In the genomic region with DNA sequence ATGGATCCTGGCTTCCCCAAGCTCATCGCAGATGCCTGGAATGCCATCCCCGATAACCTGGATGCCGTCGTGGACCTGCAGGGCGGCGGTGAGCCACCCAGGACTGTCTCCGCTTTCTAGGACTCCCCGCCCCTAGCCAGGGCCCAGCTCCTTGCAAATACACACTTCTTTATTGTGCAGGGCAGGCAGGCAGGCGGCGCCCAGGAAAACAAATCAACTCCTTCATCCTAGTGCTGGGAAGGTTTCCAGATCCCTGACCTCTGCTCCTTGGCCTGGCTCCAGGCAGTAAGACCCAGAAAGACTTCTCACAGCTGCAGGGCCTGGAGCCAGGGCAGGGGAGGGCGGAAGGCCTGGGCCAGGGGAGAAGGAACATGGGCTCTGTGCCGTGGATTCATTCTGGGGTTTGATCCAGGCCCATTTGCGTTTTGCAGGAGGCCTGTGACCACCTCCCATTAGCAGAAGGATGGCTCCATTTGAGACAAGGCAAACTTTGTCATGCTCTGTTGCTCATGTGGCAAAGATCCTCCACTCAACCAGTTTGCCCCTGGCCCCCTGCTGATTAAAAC, we compare ENCODE assay signal across 8 cellular contexts. TPM values are rescaled to one million over a fixed set of nuclear protein-coding genes. Genes with fewer than 3 reads are reported as not detected.
DNase-seq lines count a peak whose midpoint lies in the region; ATAC-seq and TF ChIP-seq lines count a peak whose summit lies in the region.

No MANE protein-coding gene starts in this region.

- H2BK120ac ChIP-seq in mesenchymal stem cell (ENCODE audit: low read depth, low read length), result peak overlapping the region; percentile 59

- no peak overlapping the region for H3K4me3 ChIP-seq in colonic mucosa
- peak overlapping the region in 1 of 2 experiments; percentile 5 for H3K4me3 ChIP-seq in mesenchymal stem cell (ENCODE audit: insufficient read depth in 1 of 2, low read depth in 1 of 2, low read length in 2 of 2)
- H3K4me3 ChIP-seq in CD4-positive, alpha-beta memory T cell (ENCODE audit: low read length in 2 of 2), result no peak overlapping the region

- H4K91ac ChIP-seq in mesenchymal stem cell (ENCODE audit: low read length), result peak overlapping the region; percentile 44

- peak overlapping the region; percentile 66 for H3K27ac ChIP-seq in colonic mucosa
- H3K27ac ChIP-seq in mesenchymal stem cell (ENCODE audit: low read length, poor library complexity, severe bottlenecking), result peak overlapping the region; percentile 84
- H3K27ac ChIP-seq in CD4-positive, alpha-beta memory T cell (ENCODE audit: low read depth, low read length), result no peak overlapping the region

- H3K23ac ChIP-seq in mesenchymal stem cell (ENCODE audit: low read length in 2 of 2), result no peak overlapping the region

- H3K4ac ChIP-seq in mesenchymal stem cell (ENCODE audit: low read depth in 1 of 2, low read length in 2 of 2), result peak overlapping the region in 1 of 2 experiments; percentile 81

- H3K27me3 Mint-ChIP-seq in CD4-positive, alpha-beta memory T cell, result peaks cover 2 to 14% of the 10 kb centered on the region in 2 donors

- H3K4me3 Mint-ChIP-seq in CD4-positive, alpha-beta memory T cell, result no peak overlapping the region

- H3K79me1 ChIP-seq in mesenchymal stem cell (replicated peaks; ENCODE audit: low read length, poor library complexity, severe bottlenecking), result no peaks in the 10 kb centered on the region

- H3K4me1 ChIP-seq in colonic mucosa (peaks cover 23% of the 10 kb centered on the region), mesenchymal stem cell (ENCODE audit: control insufficient read depth, insufficient read depth, low read depth, low read length) (peaks cover 35% of the 10 kb centered on the region)
- peaks cover 6% of the 10 kb centered on the region for H3K4me1 ChIP-seq in CD4-positive, alpha-beta memory T cell (ENCODE audit: insufficient read depth, low read length)

- H4K8ac ChIP-seq in mesenchymal stem cell (ENCODE audit: low read length), result peak overlapping the region; percentile 33

- intact Hi-C loops in colonic mucosa (cut with DNase I), result no loop called here
- intact Hi-C loops in CD4-positive, alpha-beta memory T cell (cut with micrococcal nuclease), result no loop called here

- ATAC-seq in HG02870 (IDR thresholded peaks at IDR 0.05; ENCODE audit: unreplicated experiment), result no peak

- H3K4me2 ChIP-seq in mesenchymal stem cell (ENCODE audit: low read length, poor library complexity, severe bottlenecking), result no peak overlapping the region

- H3K27ac Mint-ChIP-seq in CD4-positive, alpha-beta memory T cell, result no peak overlapping the region

- CTCF ChIA-PET in CD4-positive, alpha-beta memory T cell (lab: Charles Lee; ENCODE audit: partially characterized antibody), result interaction anchor here (0.6 kb wide), 1 partner anchor 39 kb away, joined by 3 read pairs; no protein-coding TSS in a partner anchor

- H3K18ac ChIP-seq in mesenchymal stem cell (ENCODE audit: low read depth in 1 of 2, low read length in 2 of 2), result peak overlapping the region; percentile 60 to 67

- no peaks in the 10 kb centered on the region for H3K36me3 ChIP-seq in colonic mucosa
- H3K36me3 ChIP-seq in mesenchymal stem cell (ENCODE audit: control insufficient read depth in 1 of 2, insufficient read depth in 2 of 2, low read depth in 1 of 2, low read length in 2 of 2), result peaks cover 32 to 97% of the 10 kb centered on the region in 2 experiments
- H3K36me3 ChIP-seq in CD4-positive, alpha-beta memory T cell (ENCODE audit: insufficient read depth, low read length), result no peaks in the 10 kb centered on the region

- peaks cover 0 to 2% (median 0%) of the 10 kb centered on the region in 8 donors for H3K9me3 Mint-ChIP-seq in CD4-positive, alpha-beta memory T cell

- H3K9ac ChIP-seq in colonic mucosa (ENCODE audit: low read depth in 2 of 2, low read length in 2 of 2), result peak overlapping the region; percentile 24 to 66
- H3K9ac ChIP-seq in mesenchymal stem cell (ENCODE audit: low read length), result peak overlapping the region; percentile 75

- peak overlapping the region; percentile 21 for H2BK5ac ChIP-seq in mesenchymal stem cell (ENCODE audit: low read depth, low read length, poor library complexity, severe bottlenecking)

- H3K36me3 Mint-ChIP-seq in CD4-positive, alpha-beta memory T cell, result no peaks in the 10 kb centered on the region

- POLR2A ChIA-PET in CD4-positive, alpha-beta memory T cell (lab: Charles Lee; ENCODE audit: partially characterized antibody), result no interaction called here

- H2BK12ac ChIP-seq in mesenchymal stem cell (ENCODE audit: low read length in 2 of 2), result peak overlapping the region; percentile 22 to 65

- peak overlapping the region; percentile 17 for H2BK15ac ChIP-seq in mesenchymal stem cell (ENCODE audit: low read depth, poor library complexity, severe bottlenecking)

- H3K9me3 ChIP-seq in colonic mucosa, result no peaks in the 10 kb centered on the region
- H3K9me3 ChIP-seq in mesenchymal stem cell (ENCODE audit: control insufficient read depth, low read length), result no peaks in the 10 kb centered on the region
- H3K9me3 ChIP-seq in CD4-positive, alpha-beta memory T cell (ENCODE audit: control insufficient read depth in 1 of 2, low read length in 2 of 2), result no peaks in the 10 kb centered on the region

- 4% methylated on average over 13 of the region's 13 CpGs for WGBS in mesenchymal stem cell

- peak overlapping the region in 1 of 2 experiments; percentile 64 for H3K14ac ChIP-seq in mesenchymal stem cell (ENCODE audit: low read length in 2 of 2)

- H3K27me3 ChIP-seq in colonic mucosa (no peaks in the 10 kb centered on the region), mesenchymal stem cell (ENCODE audit: control insufficient read depth in 1 of 2, insufficient read depth in 1 of 2, low read length in 2 of 2) (no peaks in the 10 kb centered on the region)
- no peaks in the 10 kb centered on the region for H3K27me3 ChIP-seq in CD4-positive, alpha-beta memory T cell (ENCODE audit: insufficient read depth, low read length)

- no peak overlapping the region for H2AFZ ChIP-seq in mesenchymal stem cell (ENCODE audit: low read depth, low read length)

- peaks cover 0 to 10% (median 8%) of the 10 kb centered on the region in 4 donors for H3K4me1 Mint-ChIP-seq in CD4-positive, alpha-beta memory T cell

- H2AK5ac ChIP-seq in mesenchymal stem cell (ENCODE audit: low read length, severe bottlenecking), result peak overlapping the region; percentile 86

- TF ChIP-seq CTCF in AG09319 (IDR thresholded peaks at IDR 0.05; ENCODE audit: low read depth, low read length) (peak; percentile 16), colonic mucosa (IDR thresholded peaks at IDR 0.05) (no peak)

- DNase-seq in AG09319 (ENCODE audit: extremely low read depth, low read depth), result peak; percentile 84
- DNase-seq in NCI-H187 (lab: John Stamatoyannopoulos, UW), result peak; percentile 22 to 34
- peak; percentile 96 for DNase-seq in colonic mucosa
- DNase-seq in mesenchymal stem cell, result peak; percentile 92
- no peak for DNase-seq in HuH-7 (ENCODE audit: low spot score)
- DNase-seq in NCI-H146 (lab: John Stamatoyannopoulos, UW), result no peak
- no peak for DNase-seq in CD4-positive, alpha-beta memory T cell

RNA-seq across cellular contexts. Expression of gene LPCAT2, which starts 6.0 kb away (rescaled TPM):
- 10 to 100 TPM; 22.6 to 30.5 TPM for total RNA-seq in colonic mucosa
- polyA plus RNA-seq in mesenchymal stem cell (2013, experiment 1 of 2), result 12.2 TPM
- polyA plus RNA-seq in mesenchymal stem cell (2013, experiment 2 of 2), result 13.0 TPM
- under 1 TPM; 0.47 to 0.76 TPM for total RNA-seq in CD4-positive, alpha-beta memory T cell
- not detected for polyA plus RNA-seq in CD4-positive, alpha-beta memory T cell

RNA-seq across cellular contexts. Expression of gene MMP2, which starts 23.9 kb away (rescaled TPM):
- 100 to 1,000 TPM in 1 of 2 donors, 10 to 100 TPM in 1; 32.8 to 101 TPM for total RNA-seq in colonic mucosa
- 290 TPM for polyA plus RNA-seq in mesenchymal stem cell (2013, experiment 1 of 2)
- polyA plus RNA-seq in mesenchymal stem cell (2013, experiment 2 of 2), result 285 TPM
- total RNA-seq in CD4-positive, alpha-beta memory T cell, result under 1 TPM; 0.55 to 0.84 TPM
- polyA plus RNA-seq in CD4-positive, alpha-beta memory T cell, result not detected

Comparison
In these comparisons a context has a peak if more than half of its experiments do, and no peak if none do; other contexts are left out.
1. DNase-seq: peak in AG09319 (single experiment), NCI-H187 (2 of 2), colonic mucosa (single experiment) and mesenchymal stem cell (single experiment); none in HuH-7 (single experiment), NCI-H146 (single experiment) and CD4-positive, alpha-beta memory T cell (0 of 5).
2. RNA of gene LPCAT2, which starts 6.0 kb away (total RNA-seq): 22.6 to 30.5 TPM in colonic mucosa; 0.47 to 0.76 TPM in CD4-positive, alpha-beta memory T cell; every median in the first group is over 10 times any median in the second.
3. RNA of gene MMP2, which starts 23.9 kb away (total RNA-seq): 32.8 to 101 TPM in colonic mucosa; 0.55 to 0.84 TPM in CD4-positive, alpha-beta memory T cell; every median in the first group is over 10 times any median in the second.